8 cellular contexts compared by ENCODE assay signal in the genomic region with DNA sequence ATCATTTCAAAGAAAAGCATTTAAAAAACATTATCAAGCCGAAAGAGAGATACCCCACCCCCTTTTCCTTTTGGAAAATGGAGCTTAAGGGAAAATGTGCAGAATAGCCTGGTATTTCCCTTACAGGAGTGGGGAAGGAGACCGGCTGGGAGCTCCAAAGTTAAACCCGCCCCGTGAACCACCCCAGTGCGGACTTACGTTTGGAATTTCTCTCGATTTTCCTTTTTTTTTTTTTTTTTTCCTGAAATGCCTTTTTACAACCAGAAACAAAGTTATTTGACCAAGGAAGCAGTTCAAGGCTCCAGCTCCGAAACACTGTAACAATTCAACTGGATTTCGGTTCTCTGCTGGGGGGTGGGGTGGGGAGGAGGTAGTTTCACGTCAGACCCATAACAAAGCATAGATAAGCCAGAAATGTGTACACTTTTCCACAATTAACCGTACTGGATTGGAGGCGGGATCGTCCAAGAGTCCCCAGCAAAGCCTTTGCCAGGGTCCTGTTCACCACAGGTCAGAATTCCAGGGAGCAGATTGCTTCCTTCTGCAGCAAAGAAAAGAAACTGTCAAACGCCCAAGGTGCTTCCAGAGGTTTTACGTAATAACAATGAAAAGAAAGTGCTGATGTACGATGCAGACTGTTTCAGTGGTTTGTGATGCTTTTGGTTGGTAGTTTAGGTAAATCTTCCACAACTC. TPM values are rescaled to one million over a fixed set of nuclear protein-coding genes. Genes with fewer than 3 reads are reported as not detected.
DNase-seq lines count a peak whose midpoint lies in the region; TF ChIP-seq lines count a peak whose summit lies in the region.

No MANE protein-coding gene starts in this region.

- 10% methylated on average over 16 of the region's 16 CpGs for WGBS in esophagus muscularis mucosa
- no CpG with 5 or more reads among the region's 16 CpGs for WGBS in neuronal stem cell (ENCODE audit: extremely low coverage in 2 of 2, insufficient read length in 2 of 2, insufficient replicate concordance in 1 of 2), 2 donors

- no peaks in the 10 kb centered on the region for H3K79me1 ChIP-seq in neuronal stem cell (ENCODE audit: low read depth, low read length)

- H2BK15ac ChIP-seq in neuronal stem cell (ENCODE audit: low read length) = no peak overlapping the region

- peaks cover 0 to 17% of the 10 kb centered on the region in 2 donors for H3K27me3 ChIP-seq in Peyer's patch
- H3K27me3 ChIP-seq in esophagus muscularis mucosa = no peaks in the 10 kb centered on the region
- no peaks in the 10 kb centered on the region for H3K27me3 ChIP-seq in neuronal stem cell (ENCODE audit: control insufficient read depth in 3 of 3, insufficient read depth in 3 of 3, low read depth in 1 of 3, low read length in 3 of 3)

- H3K9me3 ChIP-seq in Peyer's patch (no peaks in the 10 kb centered on the region), esophagus muscularis mucosa (no peaks in the 10 kb centered on the region), neuronal stem cell (replicated peaks in 1 of 2; ENCODE audit: control insufficient read depth in 2 of 2, insufficient read depth in 1 of 2, low read depth in 1 of 2, low read length in 2 of 2) (no peaks in the 10 kb centered on the region)

- H3K36me3 ChIP-seq in Peyer's patch (no peaks in the 10 kb centered on the region), esophagus muscularis mucosa (no peaks in the 10 kb centered on the region), neuronal stem cell (replicated peaks in 1 of 2; ENCODE audit: control insufficient read depth in 2 of 2, insufficient read depth in 2 of 2, low read length in 2 of 2) (peaks cover 5 to 28% of the 10 kb centered on the region in 2 donors)

- no peak overlapping the region for H3K9ac ChIP-seq in neuronal stem cell (ENCODE audit: low read depth, low read length, poor library complexity)

- TF ChIP-seq POLR2A in Peyer's patch (IDR thresholded peaks at IDR 0.05) = no peak
- no peak for TF ChIP-seq POLR2A in esophagus muscularis mucosa (IDR thresholded peaks at IDR 0.05; ENCODE audit: low read depth)

- no peak overlapping the region for H3K18ac ChIP-seq in neuronal stem cell (ENCODE audit: low read length)

- no peak overlapping the region for H2BK12ac ChIP-seq in neuronal stem cell (ENCODE audit: low read length)

- no peak for TF ChIP-seq EP300 in esophagus muscularis mucosa (IDR thresholded peaks at IDR 0.05)

- intact Hi-C loops in esophagus muscularis mucosa (cut with DNase I) = no loop called here

- H3K4me1 ChIP-seq in Peyer's patch (peaks cover 0 to 35% (median 10%) of the 10 kb centered on the region in 4 donors), esophagus muscularis mucosa (peaks cover 9 to 80% (median 69%) of the 10 kb centered on the region in 4 donors), neuronal stem cell (ENCODE audit: control insufficient read depth in 2 of 2, insufficient read depth in 1 of 2, low read depth in 1 of 2, low read length in 2 of 2) (peaks cover 6 to 30% of the 10 kb centered on the region in 2 donors)

- H3K23ac ChIP-seq in neuronal stem cell (ENCODE audit: low read depth, low read length, poor library complexity) = no peak overlapping the region

- H2AFZ ChIP-seq in neuronal stem cell (ENCODE audit: low read length) = no peak overlapping the region

- H4K8ac ChIP-seq in neuronal stem cell (ENCODE audit: low read depth, low read length) = no peak overlapping the region

- no peak overlapping the region for H2BK120ac ChIP-seq in neuronal stem cell (ENCODE audit: low read depth, low read length)

- no peak overlapping the region for H2BK5ac ChIP-seq in neuronal stem cell (ENCODE audit: low read length)

- H3K4me2 ChIP-seq in neuronal stem cell (ENCODE audit: insufficient read depth, low read length, poor library complexity, severe bottlenecking) = peak overlapping the region; percentile 66

- H3K4me3 ChIP-seq in GM12875 (ENCODE audit: low read depth, low read length) (peak overlapping the region; percentile 42), Peyer's patch (peak overlapping the region in 2 of 4 donors; percentile 24 to 63), esophagus muscularis mucosa (peak overlapping the region; percentile 57 to 71 (median 69)), neuronal stem cell (ENCODE audit: low read length in 2 of 2) (peak overlapping the region; percentile 71 to 86)

- TF ChIP-seq CTCF in GM12875 (IDR thresholded peaks at IDR 0.05; ENCODE audit: borderline replicate concordance, insufficient read depth, low read depth, low read length) (no peak), Peyer's patch (IDR thresholded peaks at IDR 0.05) (no peak), esophagus muscularis mucosa (IDR thresholded peaks at IDR 0.05) (no peak)

- H4K91ac ChIP-seq in neuronal stem cell (ENCODE audit: low read depth, low read length, poor library complexity) = no peak overlapping the region

- DNase-seq in Peyer's patch (no peak), esophagus muscularis mucosa (ENCODE audit: extremely low spot score) (no peak), neuronal stem cell (ENCODE audit: low spot score) (no peak), SW480 (ENCODE audit: low spot score) (no peak), midbrain (lab: John Stamatoyannopoulos, UW) (no peak), HCEC 1CT (no peak), LoVo (ENCODE audit: low spot score) (no peak)

- H3K14ac ChIP-seq in neuronal stem cell (ENCODE audit: low read length) = no peak overlapping the region

- no peak overlapping the region for H3K4ac ChIP-seq in neuronal stem cell (ENCODE audit: low read length)

- H2AK5ac ChIP-seq in neuronal stem cell (ENCODE audit: low read depth, low read length) = no peak overlapping the region

- H3K27ac ChIP-seq in Peyer's patch = peak overlapping the region in 3 of 4 donors; percentile 6 to 75 (median 32)
- peak overlapping the region; percentile 79 to 88 (median 84) for H3K27ac ChIP-seq in esophagus muscularis mucosa (replicated peaks in 1 of 4)
- H3K27ac ChIP-seq in neuronal stem cell (replicated peaks; ENCODE audit: low read length) = peak overlapping the region; percentile 96

RNA-seq across cellular contexts. Expression of a gene that starts 6.7 kb away (rescaled TPM):
- total RNA-seq in Peyer's patch (under 1 TPM in 1 of 4 donors, not detected in 3; 0.27 TPM), esophagus muscularis mucosa (1 to 10 TPM in 3 of 4 donors, under 1 TPM in 1; 0.50 to 2.9 (median 1.2) TPM)
- polyA plus RNA-seq in neuronal stem cell (2013, experiment 1 of 2) = 57.0 TPM
- 57.0 TPM for polyA plus RNA-seq in neuronal stem cell (2013, experiment 2 of 2)

RNA-seq across cellular contexts. Expression of a gene that starts 15.3 kb away (rescaled TPM):
- total RNA-seq in Peyer's patch (10 to 100 TPM; 25.2 to 65.2 (median 40.1) TPM), esophagus muscularis mucosa (10 to 100 TPM; 23.5 to 39.7 (median 30.2) TPM)
- polyA plus RNA-seq in neuronal stem cell (2013, experiment 1 of 2) = 43.4 TPM
- polyA plus RNA-seq in neuronal stem cell (2013, experiment 2 of 2) = 44.9 TPM

Comparison
In these comparisons a context has a peak if more than half of its experiments do, and no peak if none do; other contexts are left out.
1. H3K27ac ChIP-seq: peak in every context shown above with its lines; median percentile 96 in neuronal stem cell; 84 in esophagus muscularis mucosa; 32 in Peyer's patch.